In the genomic region with DNA sequence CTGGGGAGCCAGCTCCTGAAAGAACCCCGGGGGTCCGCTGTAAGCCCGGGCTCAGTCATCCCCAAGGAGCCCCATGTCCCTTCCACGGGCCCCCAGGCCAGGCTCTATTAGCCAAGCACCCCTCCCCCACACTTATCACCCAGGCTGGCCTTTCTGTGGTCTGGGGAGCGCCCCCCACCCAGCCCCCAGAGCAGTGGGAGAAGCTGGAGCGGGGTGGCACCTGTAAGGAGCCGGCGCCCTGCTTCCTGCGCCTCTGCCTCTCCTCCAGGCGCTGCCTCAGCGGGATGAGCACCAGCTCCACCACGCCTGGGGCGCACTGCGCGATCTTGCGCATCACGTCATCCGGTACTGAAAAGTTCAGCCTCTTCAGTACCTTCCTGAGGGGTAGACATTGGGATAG, we compare ENCODE assay signal across 14 cellular contexts. TPM values are rescaled to one million over a fixed set of nuclear protein-coding genes. Genes with fewer than 3 reads are reported as not detected.
A peak's percentile ranks its signal among the peaks of the same experiment; 100 is the strongest.
DNase-seq lines count a peak whose midpoint lies in the region; ATAC-seq and TF ChIP-seq lines count a peak whose summit lies in the region.
"Had no signal": no experiment of that assay in that cellular context is flagged by ENCODE, and none has a peak within 500 bp of the region (broad histone marks: within the 10 kb centered on the region; RNA-seq: fewer than 3 reads in every experiment).

No MANE protein-coding gene starts in this region.

- intact Hi-C loops in CD8-positive, alpha-beta T cell (cut with DNase I, micrococcal nuclease): loop anchor here in 1 of 2 experiments (10.0 kb wide), 1 partner anchor 374 kb away; a partner anchor contains a TSS

- no peaks in the 10 kb centered on the region for H3K9me3 ChIP-seq in CD8-positive, alpha-beta T cell (ENCODE audit: low read length)
- no peaks in the 10 kb centered on the region for H3K9me3 ChIP-seq in SK-N-MC (ENCODE audit: low read depth, low read length)
- H3K9me3 ChIP-seq: body of pancreas, right atrium auricular region had no signal

- H3K27ac Mint-ChIP-seq in CD8-positive, alpha-beta T cell: no peak overlapping the region
- peak overlapping the region in 1 of 6 donors; percentile 60 for H3K27ac Mint-ChIP-seq in naive B cell

- H3K4me1 ChIP-seq in CD8-positive, alpha-beta T cell (ENCODE audit: insufficient read depth, low read length): peaks cover 26% of the 10 kb centered on the region

- no peaks in the 10 kb centered on the region for H3K9me3 Mint-ChIP-seq in CD8-positive, alpha-beta T cell
- no peaks in the 10 kb centered on the region for H3K9me3 Mint-ChIP-seq in naive B cell

- no peaks in the 10 kb centered on the region for H3K36me3 ChIP-seq in CD8-positive, alpha-beta T cell (ENCODE audit: insufficient read depth, low read length)
- no peaks in the 10 kb centered on the region; the same call in 1 of the 2 replicates for H3K36me3 ChIP-seq in SK-N-MC (ENCODE audit: insufficient read depth, low read length)
- H3K36me3 ChIP-seq: right atrium auricular region had no signal

- no peaks in the 10 kb centered on the region for H3K36me3 Mint-ChIP-seq in CD8-positive, alpha-beta T cell
- no peaks in the 10 kb centered on the region for H3K36me3 Mint-ChIP-seq in naive B cell

- peak overlapping the region; percentile 29 for H3K4me3 Mint-ChIP-seq in CD8-positive, alpha-beta T cell
- peak overlapping the region in 7 of 8 donors; percentile 36 to 93 (median 86) for H3K4me3 Mint-ChIP-seq in naive B cell

- peaks cover 5% of the 10 kb centered on the region for H3K27me3 Mint-ChIP-seq in CD8-positive, alpha-beta T cell (ENCODE audit: low read depth)
- peaks cover 0 to 8% (median 7%) of the 10 kb centered on the region in 3 donors for H3K27me3 Mint-ChIP-seq in naive B cell

- H3K4me1 Mint-ChIP-seq in CD8-positive, alpha-beta T cell (ENCODE audit: low read depth): peaks cover 30% of the 10 kb centered on the region
- peaks cover 43 to 60% (median 50%) of the 10 kb centered on the region in 3 donors for H3K4me1 Mint-ChIP-seq in naive B cell

- TF ChIP-seq CTCF in CD8-positive, alpha-beta T cell (IDR thresholded peaks at IDR 0.05): no peak

- POLR2A ChIA-PET in CD8-positive, alpha-beta T cell (lab: Charles Lee): interaction anchor here (0.6 to 2.5 kb wide), 7 partner anchors 8 to 112 kb away, joined by 3 to 14 read pairs (median 5); a partner anchor contains a TSS

- no peak overlapping the region for H3K4me3 ChIP-seq in CD8-positive, alpha-beta T cell (ENCODE audit: low read depth, low read length)
- H3K4me3 ChIP-seq in SK-N-MC: peak overlapping the region; percentile 21

- H3K27me3 ChIP-seq in CD8-positive, alpha-beta T cell (ENCODE audit: insufficient read depth, low read length): no peaks in the 10 kb centered on the region
- H3K27me3 ChIP-seq: body of pancreas, right atrium auricular region had no signal

- DNase-seq in CD8-positive, alpha-beta T cell: no peak
- DNase-seq in SK-N-MC (ENCODE audit: low read depth, low spot score) (no peak), naive B cell (no peak), NCI-H1417 (lab: John Stamatoyannopoulos, UW) (no peak)
- DNase-seq: activated CD4-positive, alpha-beta T cell treated with anti-CD3 and anti-CD28 coated beads, Interleukin-2, amount 50 U/mL, for 48 hours; activated effector memory CD4-positive, alpha-beta T cell treated with anti-CD3 and anti-CD28 coated beads, Interleukin-2, amount 50 U/mL, for 16 hours; body of pancreas; EL; NCI-H187 treated with DMSO at 0.1 percent for 48 hours; NCI-H526 treated with DMSO at 0.1 percent for 48 hours; stimulated activated CD4-positive, alpha-beta T cell treated with anti-CD3 and anti-CD28 coated beads, Interleukin-4, amount 100 ng/mL, for 4 hours had no signal

- ATAC-seq in CD8-positive, alpha-beta T cell: no peak
- ATAC-seq in naive B cell (ENCODE audit: low read depth in 2 of 2) (no peak), HG02840 (IDR thresholded peaks at IDR 0.05; ENCODE audit: low FRiP score, unreplicated experiment) (no peak), HG02763 (IDR thresholded peaks at IDR 0.05; ENCODE audit: unreplicated experiment) (no peak)
- ATAC-seq: body of pancreas had no signal

- CTCF ChIA-PET in CD8-positive, alpha-beta T cell (lab: Charles Lee): interaction anchor here (0.7 to 4.0 kb wide), 7 partner anchors 10 to 192 kb away, joined by 3 to 23 read pairs (median 3); a partner anchor contains a TSS

- no peak overlapping the region for H3K27ac ChIP-seq in CD8-positive, alpha-beta T cell (ENCODE audit: low read depth, low read length)
- no peak overlapping the region for H3K27ac ChIP-seq in SK-N-MC
- H3K27ac ChIP-seq: body of pancreas, right atrium auricular region had no signal

- H3K9ac ChIP-seq in SK-N-MC (ENCODE audit: insufficient read length): no peak overlapping the region

RNA-seq across cellular contexts. Expression of a gene that starts 2.3 kb away (rescaled TPM):
- total RNA-seq in CD8-positive, alpha-beta T cell: under 1 TPM in 1 of 2 experiments, not detected in 1; 0.16 TPM
- polyA plus RNA-seq in naive B cell (ENCODE audit: low read depth in 6 of 6): not detected

RNA-seq across cellular contexts. Expression of a gene that starts 7.6 kb away (rescaled TPM):
- 10 to 100 TPM; 23.2 to 24.1 TPM for total RNA-seq in CD8-positive, alpha-beta T cell
- 1 to 10 TPM in 5 of 6 donors, under 1 TPM in 1; 0.27 to 2.2 (median 1.6) TPM for polyA plus RNA-seq in naive B cell (ENCODE audit: low read depth in 6 of 6)

RNA-seq across cellular contexts. Expression of a gene that starts 11.4 kb away (rescaled TPM):
- total RNA-seq in CD8-positive, alpha-beta T cell: 10 to 100 TPM in 1 of 2 experiments, 1 to 10 TPM in 1; 9.6 to 10.7 TPM
- 10 to 100 TPM; 17.3 to 24.9 (median 20.8) TPM for polyA plus RNA-seq in naive B cell (ENCODE audit: low read depth in 6 of 6)

RNA-seq across cellular contexts. Expression of a gene that starts 17.1 kb away (rescaled TPM):
- total RNA-seq in CD8-positive, alpha-beta T cell: 100 to 1,000 TPM; 135 to 140 TPM
- polyA plus RNA-seq in naive B cell (ENCODE audit: low read depth in 6 of 6): 10 to 100 TPM; 13.0 to 22.1 (median 19.5) TPM

RNA-seq across cellular contexts. Expression of a gene that starts 41.4 kb away (rescaled TPM):
- total RNA-seq in CD8-positive, alpha-beta T cell: 1 to 10 TPM; 5.2 to 6.3 TPM
- polyA plus RNA-seq in naive B cell (ENCODE audit: low read depth in 6 of 6): 10 to 100 TPM; 11.1 to 33.6 (median 13.5) TPM
